Comparison of ENCODE assay signal across 35 cellular contexts in genomic region chr1:88354256-88354655, GRCh38.
"Had no signal": no experiment of that assay in that cellular context is flagged by ENCODE, and none has a peak within 500 bp of the region (broad histone marks: within the 10 kb centered on the region; RNA-seq: fewer than 3 reads in every experiment).

No MANE protein-coding gene starts in this region.

- H3K4me3 ChIP-seq: MG63 had no signal

- DNase-seq: Karpas-422, Kasumi-1, MG63, MM.1S, MV-4-11, NCI-H1048, NCI-H1092, NCI-H1092 treated with DMSO at 0.1 percent for 48 hours, NCI-H1105, NCI-H1105 treated with DMSO at 0.1 percent for 48 hours, NCI-H1417, NCI-H1417 treated with DMSO at 0.1 percent for 48 hours, NCI-H1436, NCI-H1436 treated with DMSO at 0.1 percent for 48 hours, NCI-H146, NCI-H1694, NCI-H1694 treated with DMSO at 0.1 percent for 48 hours, NCI-H187, NCI-H187 treated with DMSO at 0.1 percent for 48 hours, NCI-H1930, NCI-H2029, NCI-H2029 treated with DMSO at 0.1 percent for 48 hours, NCI-H2081, NCI-H2081 treated with DMSO at 0.1 percent for 48 hours, NCI-H2107, NCI-H2171, NCI-H2171 treated with DMSO at 0.1 percent for 48 hours, NCI-H2227 treated with DMSO at 0.1 percent for 48 hours, NCI-H226, NCI-H345, NCI-H446, NCI-H446 treated with DMSO at 0.1 percent for 48 hours, NCI-H510A, NCI-H510A treated with DMSO at 0.1 percent for 48 hours had no signal

- H3K4me2 ChIP-seq: KMS-11 had no signal

- H3K9ac ChIP-seq: KMS-11 had no signal

- H3K36me3 ChIP-seq: MG63 had no signal

- H3K27ac ChIP-seq: KMS-11 had no signal

- H3K9me3 ChIP-seq: MG63 had no signal

- H3K27me3 ChIP-seq: MG63 had no signal
